In genomic region chr3:99498544-99499234, GRCh38 we compare ENCODE assay signal across 12 cellular contexts.
DNase-seq lines count a peak whose midpoint lies in the region; ATAC-seq and TF ChIP-seq lines count a peak whose summit lies in the region.
"Had no signal": no experiment of that assay in that cellular context is flagged by ENCODE, and none has a peak within 500 bp of the region (broad histone marks: within the 10 kb centered on the region; RNA-seq: fewer than 3 reads in every experiment).

No MANE protein-coding gene starts in this region.

- H3K36me3 ChIP-seq in ascending aorta: no peaks in the 10 kb centered on the region
- no peaks in the 10 kb centered on the region for H3K36me3 ChIP-seq in lower lobe of right lung
- H3K36me3 ChIP-seq: suprapubic skin had no signal

- H3K4me1 ChIP-seq in ascending aorta: peaks cover 10 to 33% of the 10 kb centered on the region in 2 donors
- peaks cover 14% of the 10 kb centered on the region for H3K4me1 ChIP-seq in lower lobe of right lung

- intact Hi-C loops in ascending aorta (cut with DNase I): loop anchor here (2.0 to 10.0 kb wide), 5 partner anchors 26 to 474 kb away; no protein-coding TSS in a partner anchor
- intact Hi-C loops in lower lobe of right lung (cut with DNase I): no loop called here
- intact Hi-C loops in dorsolateral prefrontal cortex (cut with DNase I): no loop called here

- ATAC-seq in HG02642 (IDR thresholded peaks at IDR 0.05; ENCODE audit: poor library complexity, unreplicated experiment): peak; percentile 15
- ATAC-seq in lower lobe of right lung: peak; percentile 16 to 49

- no peaks in the 10 kb centered on the region for H3K27me3 ChIP-seq in ascending aorta
- H3K27me3 ChIP-seq in lower lobe of right lung (ENCODE audit: low read depth): no peaks in the 10 kb centered on the region
- H3K27me3 ChIP-seq in dorsolateral prefrontal cortex: no peaks in the 10 kb centered on the region
- H3K27me3 ChIP-seq: suprapubic skin had no signal

- no peak overlapping the region for H3K4me3 ChIP-seq in ascending aorta
- H3K4me3 ChIP-seq in lower lobe of right lung: no peak overlapping the region
- H3K4me3 ChIP-seq in dorsolateral prefrontal cortex: no peak overlapping the region
- H3K4me3 ChIP-seq: suprapubic skin had no signal

- peaks cover 0 to 10% of the 10 kb centered on the region in 2 donors for H3K9me3 ChIP-seq in ascending aorta
- H3K9me3 ChIP-seq in lower lobe of right lung: no peaks in the 10 kb centered on the region
- H3K9me3 ChIP-seq: suprapubic skin had no signal

- H3K4me1 Mint-ChIP-seq in nephron progenitor cell: peaks cover 9% of the 10 kb centered on the region
- H3K4me1 Mint-ChIP-seq: CD4-positive, CD25-positive, alpha-beta regulatory T cell; central memory CD8-positive, alpha-beta T cell had no signal

- H3K27ac ChIP-seq in ascending aorta (peak overlapping the region; percentile 72 to 87), lower lobe of right lung (no peak overlapping the region), dorsolateral prefrontal cortex (peak overlapping the region in 1 of 59 donors; percentile 21)
- H3K27ac ChIP-seq: suprapubic skin had no signal

- no peak overlapping the region for H3K4me3 Mint-ChIP-seq in nephron progenitor cell
- H3K4me3 Mint-ChIP-seq: CD4-positive, CD25-positive, alpha-beta regulatory T cell; central memory CD8-positive, alpha-beta T cell had no signal

- H3K27me3 Mint-ChIP-seq in nephron progenitor cell (ENCODE audit: low read depth, poor library complexity): peaks cover 2% of the 10 kb centered on the region
- H3K27me3 Mint-ChIP-seq: CD4-positive, CD25-positive, alpha-beta regulatory T cell; central memory CD8-positive, alpha-beta T cell had no signal

- no peaks in the 10 kb centered on the region for H3K36me3 Mint-ChIP-seq in nephron progenitor cell (ENCODE audit: low read depth)
- H3K36me3 Mint-ChIP-seq: CD4-positive, CD25-positive, alpha-beta regulatory T cell had no signal

- peaks cover 9% of the 10 kb centered on the region for H3K9me3 Mint-ChIP-seq in nephron progenitor cell
- H3K9me3 Mint-ChIP-seq: central memory CD8-positive, alpha-beta T cell had no signal

- DNase-seq in EL (peak; percentile 27), ascending aorta (ENCODE audit: low spot score in 2 of 2) (peak in 1 of 2 donors; percentile 78), lower lobe of right lung (no peak), cerebellar cortex (ENCODE audit: low spot score) (no peak), nephron progenitor cell (no peak), COR-L47 (lab: John Stamatoyannopoulos, UW) (no peak), dorsolateral prefrontal cortex (no peak)
- DNase-seq: stimulated activated CD4-positive, alpha-beta T cell treated with anti-CD3 and anti-CD28 coated beads, Interleukin-4, amount 100 ng/mL, for 4 hours had no signal

- TF ChIP-seq CTCF in ascending aorta (IDR thresholded peaks at IDR 0.05) (peak in 2 of 3 experiments; percentile 24 to 25), lower lobe of right lung (IDR thresholded peaks at IDR 0.05) (no peak), nephron progenitor cell (IDR thresholded peaks at IDR 0.05) (no peak), dorsolateral prefrontal cortex (IDR thresholded peaks at IDR 0.05 in 54 of 56, conservative IDR thresholded peaks at IDR 0.05 in 2 of 56; ENCODE audit: low read depth in 1 of 56, partially characterized antibody in 56 of 56) (no peak)

- H3K27ac Mint-ChIP-seq in nephron progenitor cell: no peak overlapping the region
- H3K27ac Mint-ChIP-seq: CD4-positive, CD25-positive, alpha-beta regulatory T cell had no signal

Comparison
In these comparisons a context has a peak if more than half of its experiments do, and no peak if none do; other contexts are left out.
1. CTCF ChIP-seq: peak in ascending aorta (2 of 3); none in lower lobe of right lung (single experiment), nephron progenitor cell (single experiment) and dorsolateral prefrontal cortex (0 of 56).